ENCODE assay signal across 19 cellular contexts in the genomic region with DNA sequence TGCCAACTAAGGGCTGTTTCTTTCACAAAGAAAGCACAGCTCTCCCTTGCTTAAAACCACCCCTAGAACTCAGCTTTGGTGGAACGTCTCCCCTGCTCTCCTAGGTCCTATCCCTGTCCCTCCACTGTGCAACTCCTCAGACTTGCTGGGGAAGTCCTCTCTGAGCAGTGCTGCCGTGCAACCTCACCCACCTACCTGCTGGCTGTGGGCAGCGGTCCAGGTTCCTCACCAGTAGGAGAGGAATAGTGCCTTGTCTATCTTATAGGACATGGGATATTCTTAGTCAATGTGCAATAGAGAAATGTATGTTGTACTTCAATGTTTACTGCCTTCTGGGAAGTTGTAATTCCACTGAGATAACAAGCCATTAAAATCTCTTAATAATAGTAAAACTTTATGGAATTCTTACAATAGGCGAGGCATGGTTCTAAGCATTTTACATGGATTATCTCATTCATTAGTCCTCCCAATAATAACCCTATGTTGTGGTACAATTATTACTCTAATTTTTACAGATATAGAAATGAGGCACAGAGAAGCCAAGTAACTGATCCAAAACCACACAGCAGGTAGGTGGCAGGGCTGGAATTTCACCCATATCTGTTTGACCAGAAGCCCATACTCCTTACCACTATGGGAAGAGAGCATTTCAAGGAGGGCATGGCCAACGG. TPM values are rescaled to one million over a fixed set of nuclear protein-coding genes. Genes with fewer than 3 reads are reported as not detected.
DNase-seq lines count a peak whose midpoint lies in the region; ATAC-seq, FAIRE-seq and TF ChIP-seq lines count a peak whose summit lies in the region.
"Had no signal": no experiment of that assay in that cellular context is flagged by ENCODE, and none has a peak within 500 bp of the region (broad histone marks: within the 10 kb centered on the region; RNA-seq: fewer than 3 reads in every experiment).

No MANE protein-coding gene starts in this region.

- CTCF ChIA-PET in A549 (lab: Yijun Ruan, JAX) (interaction anchor here (1.4 to 13.7 kb wide), 3 partner anchors 21 to 122 kb away, joined by 3 to 205 read pairs (median 31); no protein-coding TSS in a partner anchor), GM10248 (lab: Yijun Ruan, JAX) (interaction anchor here (1.6 to 5.3 kb wide), 2 partner anchors 22 to 120 kb away, joined by 3 to 22 read pairs; no protein-coding TSS in a partner anchor)

- H3K27ac ChIP-seq in A549 (peak overlapping the region in 1 of 2 experiments; percentile 19; a peak in 2 of 6 replicates), SJCRH30 (peak overlapping the region; percentile 84), right cardiac atrium (ENCODE audit: low read length) (peak overlapping the region; percentile 91), rectal smooth muscle tissue (ENCODE audit: low read depth, low read length) (peak overlapping the region; percentile 93)

- H3K4me2 ChIP-seq in A549, result no peak overlapping the region

- no peak for TF ChIP-seq EP300 in A549 (IDR thresholded peaks at IDR 0.05)

- H3K4me3 ChIP-seq in A549 (no peak overlapping the region), SJCRH30 (no peak overlapping the region), right cardiac atrium (ENCODE audit: low read length) (no peak overlapping the region), rectal smooth muscle tissue (ENCODE audit: low read length) (no peak overlapping the region)

- no peaks in the 10 kb centered on the region; the same call in 1 of the 2 replicates for H3K36me3 ChIP-seq in SJCRH30
- H3K36me3 ChIP-seq in rectal smooth muscle tissue (ENCODE audit: control insufficient read depth, insufficient read depth, low read length), result no peaks in the 10 kb centered on the region

- no peak for FAIRE-seq in A549 (lab: Jason Lieb, UNC)
- FAIRE-seq: GM12891, GM19239, HTR-8/SVneo, TTC549 had no signal

- 78% methylated on average over 5 of the region's 5 CpGs for WGBS in A549 (ENCODE audit: missing lambda C conversion rate)
- 61% methylated on average over 5 of the region's 5 CpGs for WGBS in right cardiac atrium

- intact Hi-C loops in right cardiac atrium (cut with DNase I), result no loop called here

- no peak for TF ChIP-seq CTCF in A549 (IDR thresholded peaks at IDR 0.05)
- TF ChIP-seq CTCF in GM10248 (IDR thresholded peaks at IDR 0.05; ENCODE audit: control extremely low read depth, extremely low read depth, low read depth, missing control alignments), result no peak

- POLR2A ChIA-PET in A549 (lab: Yijun Ruan, JAX), result no interaction called here
- POLR2A ChIA-PET in GM10248 (lab: Yijun Ruan, JAX), result no interaction called here

- no peak for DNase-seq in A549 (ENCODE audit: low read depth in 1 of 2, low spot score in 1 of 2)
- DNase-seq in SJCRH30, result no peak
- DNase-seq in right cardiac atrium, result peak in 1 of 3 donors; percentile 69
- DNase-seq in nucleus accumbens (lab: John Stamatoyannopoulos, UW), result no peak
- no peak for DNase-seq in GM10248 (ENCODE audit: extremely low spot score)
- DNase-seq: activated CD8-positive, alpha-beta memory T cell treated with anti-CD3 and anti-CD28 coated beads, Interleukin-2, amount 10 ng/mL, durations not matched to agents 7 days and 5 days; activated naive CD4-positive, alpha-beta T cell treated with anti-CD3 and anti-CD28 coated beads for 36 hours; cortex of kidney; DMS79 treated with DMSO at 0.1 percent for 48 hours; mammary epithelial cell; NCI-H1105 treated with DMSO at 0.1 percent for 48 hours; NCI-H446 treated with DMSO at 0.1 percent for 48 hours had no signal

- TF ChIP-seq RAD21 in A549 (conservative IDR thresholded peaks at IDR 0.05 in 1 of 2, IDR thresholded peaks at IDR 0.05 in 1 of 2), result no peak

- no peak for ATAC-seq in A549
- ATAC-seq in right cardiac atrium, result no peak
- ATAC-seq in GM19035 (IDR thresholded peaks at IDR 0.05; ENCODE audit: unreplicated experiment), result no peak
- no peak for ATAC-seq in HG03439 (IDR thresholded peaks at IDR 0.05; ENCODE audit: unreplicated experiment)
- ATAC-seq: activated CD8-positive, alpha-beta memory T cell treated with anti-CD3 and anti-CD28 coated beads, Interleukin-2, amount 10 ng/mL, durations not matched to agents 7 days and 5 days had no signal

- no peak overlapping the region for H3K9ac ChIP-seq in rectal smooth muscle tissue (ENCODE audit: low read length)

- no peak for TF ChIP-seq POLR2A in A549 (IDR thresholded peaks at IDR 0.05; ENCODE audit: low read length)

- H3K9me3 ChIP-seq in A549 (no peaks in the 10 kb centered on the region), SJCRH30 (replicated peaks) (no peaks in the 10 kb centered on the region), right cardiac atrium (ENCODE audit: control insufficient read depth, low read length) (no peaks in the 10 kb centered on the region)

- no peaks in the 10 kb centered on the region for H3K27me3 ChIP-seq in SJCRH30
- H3K27me3 ChIP-seq in right cardiac atrium (ENCODE audit: control insufficient read depth, insufficient read depth), result no peaks in the 10 kb centered on the region
- H3K27me3 ChIP-seq in rectal smooth muscle tissue (ENCODE audit: control insufficient read depth, insufficient read depth, low read length), result no peaks in the 10 kb centered on the region

- peaks cover 47% of the 10 kb centered on the region for H3K4me1 ChIP-seq in A549
- H3K4me1 ChIP-seq in SJCRH30, result peaks cover 49% of the 10 kb centered on the region
- H3K4me1 ChIP-seq in right cardiac atrium (ENCODE audit: control insufficient read depth, insufficient read depth, low read length), result peaks cover 25% of the 10 kb centered on the region
- H3K4me1 ChIP-seq in rectal smooth muscle tissue (ENCODE audit: control insufficient read depth, insufficient read depth, low read length), result peaks cover 34% of the 10 kb centered on the region

TF ChIP-seq in A549, 52 proteins besides CTCF, POLR2A, EP300 and RAD21:
- TF ChIP-seq ZFP36 (IDR thresholded peaks at IDR 0.05; ENCODE audit: borderline replicate concordance, partially characterized antibody), result peak; percentile 17
- TF ChIP-seq ZC3H11A (IDR thresholded peaks at IDR 0.05), result no peak

RNA-seq across cellular contexts. Expression of a gene that starts 51.6 kb away (rescaled TPM):
- 54.2 and 64.4 TPM in 2 replicates for polyA plus RNA-seq in A549 (2011; rRNA removed)
- polyA plus RNA-seq in A549 (2012; cell fraction: cytosol; rRNA removed), result 31.4 and 35.8 TPM in 2 replicates
- polyA plus RNA-seq in A549 (2012; cell fraction: nucleus; rRNA removed), result 18.6 and 34.3 TPM in 2 replicates
- polyA plus RNA-seq in A549 (2017; fragmentation: RNase III; extraction: RNeasy Plus Mini Kit Qiagen cat#74134 plus additional on column Dnase treatment), result 53.0 to 61.8 TPM (median 53.1 TPM) in 3 replicates
- polyA minus RNA-seq in A549 (2011; rRNA and poly(A)+ RNA removed), result 48.8 and 63.8 TPM in 2 replicates
- total RNA-seq in SJCRH30 (2014; rRNA removed; shearing (Covaris generic)), result 50.4 and 62.9 TPM in 2 replicates
- total RNA-seq in right cardiac atrium, result 10 to 100 TPM in 3 of 4 donors, 1 to 10 TPM in 1; 9.6 to 12.8 (median 10.6) TPM
- 4.2 TPM for polyA plus RNA-seq in right cardiac atrium
